In genomic region chr2:98709530-98709929, GRCh38 we compare ENCODE assay signal across 11 cellular contexts. TPM values are rescaled to one million over a fixed set of nuclear protein-coding genes. Genes with fewer than 3 reads are reported as not detected.
DNase-seq lines count a peak whose midpoint lies in the region; ATAC-seq and TF ChIP-seq lines count a peak whose summit lies in the region.
"Had no signal": no experiment of that assay in that cellular context is flagged by ENCODE, and none has a peak within 500 bp of the region (broad histone marks: within the 10 kb centered on the region; RNA-seq: fewer than 3 reads in every experiment).

No MANE protein-coding gene starts in this region.

- CTCF ChIA-PET in naive thymus-derived CD4-positive, alpha-beta T cell (lab: Charles Lee) = interaction anchor here (1.2 kb wide), 1 partner anchor 10 kb away, joined by 3 read pairs; no protein-coding TSS in a partner anchor

- no peaks in the 10 kb centered on the region for H4K20me1 ChIP-seq in MM.1S (ENCODE audit: insufficient read depth, low read length)

- peaks cover 60% of the 10 kb centered on the region for H3K4me1 ChIP-seq in CD4-positive, CD25-positive, alpha-beta regulatory T cell (ENCODE audit: control insufficient read depth, insufficient read depth, low read length, poor library complexity, severe bottlenecking)
- H3K4me1 ChIP-seq in naive thymus-derived CD4-positive, alpha-beta T cell (ENCODE audit: control insufficient read depth in 2 of 2, insufficient read depth in 2 of 2, low read length in 2 of 2) = peaks cover 51 to 66% of the 10 kb centered on the region in 2 donors
- no peaks in the 10 kb centered on the region for H3K4me1 ChIP-seq in MM.1S (ENCODE audit: low read length)

- no peaks in the 10 kb centered on the region for H3K9me2 ChIP-seq in MM.1S (replicated peaks; ENCODE audit: insufficient read depth, low read length)

- no peak overlapping the region for H3K9ac ChIP-seq in MM.1S (ENCODE audit: low read length)

- H3K9me3 Mint-ChIP-seq in CD4-positive, CD25-positive, alpha-beta regulatory T cell = no peaks in the 10 kb centered on the region
- no peaks in the 10 kb centered on the region for H3K9me3 Mint-ChIP-seq in naive thymus-derived CD4-positive, alpha-beta T cell

- POLR2A ChIA-PET in naive thymus-derived CD4-positive, alpha-beta T cell (lab: Charles Lee) = interaction anchor here (0.7 to 4.4 kb wide), 12 partner anchors 8 to 60 kb away, joined by 3 to 19 read pairs (median 6); no protein-coding TSS in a partner anchor

- H2AFZ ChIP-seq in MM.1S (ENCODE audit: low read length) = no peak overlapping the region

- peak overlapping the region; percentile 26 to 58 (median 40) for H3K27ac Mint-ChIP-seq in CD4-positive, CD25-positive, alpha-beta regulatory T cell
- peak overlapping the region; percentile 16 to 91 (median 80) for H3K27ac Mint-ChIP-seq in naive thymus-derived CD4-positive, alpha-beta T cell

- H3F3A ChIP-seq in MM.1S (ENCODE audit: insufficient read depth, low read length) = no peaks in the 10 kb centered on the region

- intact Hi-C loops in naive thymus-derived CD4-positive, alpha-beta T cell (cut with micrococcal nuclease) = loop anchor here in 1 of 2 donors (1.0 kb wide), 1 partner anchor 8 kb away; no protein-coding TSS in a partner anchor

- no peak for TF ChIP-seq CTCF in MM.1S (IDR thresholded peaks at IDR 0.05; ENCODE audit: low read length)

- no peaks in the 10 kb centered on the region for H3K27me3 Mint-ChIP-seq in CD4-positive, CD25-positive, alpha-beta regulatory T cell
- H3K27me3 Mint-ChIP-seq in naive thymus-derived CD4-positive, alpha-beta T cell = no peaks in the 10 kb centered on the region

- no peak for ATAC-seq in CD4-positive, CD25-positive, alpha-beta regulatory T cell (ENCODE audit: low read depth in 2 of 2)
- no peak for ATAC-seq in naive thymus-derived CD4-positive, alpha-beta T cell
- no peak for ATAC-seq in GM21717 (IDR thresholded peaks at IDR 0.05; ENCODE audit: unreplicated experiment)

- no peaks in the 10 kb centered on the region for H3K9me3 ChIP-seq in CD4-positive, CD25-positive, alpha-beta regulatory T cell (ENCODE audit: control insufficient read depth in 2 of 2, low read length in 2 of 2)
- H3K9me3 ChIP-seq in KOPT-K1 (ENCODE audit: insufficient read depth, low read length, poor library complexity, severe bottlenecking) (no peaks in the 10 kb centered on the region), MM.1S (replicated peaks; ENCODE audit: insufficient read depth, low read length) (no peaks in the 10 kb centered on the region)
- H3K9me3 ChIP-seq in naive thymus-derived CD4-positive, alpha-beta T cell (ENCODE audit: control insufficient read depth in 2 of 3, low read length in 3 of 3) = no peaks in the 10 kb centered on the region

- H3K27ac ChIP-seq in CD4-positive, CD25-positive, alpha-beta regulatory T cell (ENCODE audit: insufficient read depth, low read length, poor library complexity, severe bottlenecking) = no peak overlapping the region
- H3K27ac ChIP-seq in KOPT-K1 (ENCODE audit: low read depth, low read length, poor library complexity, severe bottlenecking) (peak overlapping the region; percentile 5), cingulate gyrus (ENCODE audit: low read depth, low read length) (peak overlapping the region; percentile 34), MM.1S (ENCODE audit: low read length) (no peak overlapping the region)
- peak overlapping the region; percentile 23 for H3K27ac ChIP-seq in naive thymus-derived CD4-positive, alpha-beta T cell (ENCODE audit: low read depth, low read length)

- no peak overlapping the region for H3K4me2 ChIP-seq in MM.1S (ENCODE audit: low read depth, low read length)

- no peaks in the 10 kb centered on the region for H3K79me2 ChIP-seq in MM.1S (ENCODE audit: low read length)

- no peak for DNase-seq in CD4-positive, CD25-positive, alpha-beta regulatory T cell
- DNase-seq in naive thymus-derived CD4-positive, alpha-beta T cell = no peak
- DNase-seq in D341Med (ENCODE audit: low spot score) (no peak), MM.1S (no peak)
- DNase-seq: activated CD4-positive, alpha-beta T cell treated with anti-CD3 and anti-CD28 coated beads, Interleukin-2, amount 50 U/mL, for 1 hour; KG1; T-helper 1 cell had no signal

- H3K4me3 ChIP-seq in CD4-positive, CD25-positive, alpha-beta regulatory T cell (ENCODE audit: low read depth, low read length) = peak overlapping the region; percentile 23
- no peak overlapping the region for H3K4me3 ChIP-seq in naive thymus-derived CD4-positive, alpha-beta T cell (ENCODE audit: low read length)
- no peak overlapping the region for H3K4me3 ChIP-seq in MM.1S (ENCODE audit: low read length)
- H3K4me3 ChIP-seq: lung had no signal

- H3K36me3 ChIP-seq in CD4-positive, CD25-positive, alpha-beta regulatory T cell (ENCODE audit: control insufficient read depth, insufficient read depth, low read length) = no peaks in the 10 kb centered on the region
- H3K36me3 ChIP-seq in KOPT-K1 (ENCODE audit: insufficient read depth, low read length) (peaks cover 26% of the 10 kb centered on the region), MM.1S (replicated peaks; ENCODE audit: insufficient read depth, low read length) (no peaks in the 10 kb centered on the region)
- peaks cover 0 to 7% (median 0%) of the 10 kb centered on the region in 3 experiments for H3K36me3 ChIP-seq in naive thymus-derived CD4-positive, alpha-beta T cell (ENCODE audit: control insufficient read depth in 2 of 3, insufficient read depth in 3 of 3, low read length in 3 of 3)

- no peaks in the 10 kb centered on the region for H3K27me3 ChIP-seq in CD4-positive, CD25-positive, alpha-beta regulatory T cell (ENCODE audit: control insufficient read depth, insufficient read depth, low read length)
- no peaks in the 10 kb centered on the region for H3K27me3 ChIP-seq in naive thymus-derived CD4-positive, alpha-beta T cell (ENCODE audit: control insufficient read depth in 2 of 2, insufficient read depth in 2 of 2, low read length in 2 of 2)
- H3K27me3 ChIP-seq in MM.1S (replicated peaks; ENCODE audit: insufficient read depth, low read length) = no peaks in the 10 kb centered on the region

- peaks cover 27 to 89% (median 62%) of the 10 kb centered on the region in 4 donors for H3K4me1 Mint-ChIP-seq in CD4-positive, CD25-positive, alpha-beta regulatory T cell
- peaks cover 57 to 98% (median 87%) of the 10 kb centered on the region in 7 donors for H3K4me1 Mint-ChIP-seq in naive thymus-derived CD4-positive, alpha-beta T cell

- peaks cover 25% of the 10 kb centered on the region for H3K36me3 Mint-ChIP-seq in CD4-positive, CD25-positive, alpha-beta regulatory T cell
- H3K36me3 Mint-ChIP-seq in naive thymus-derived CD4-positive, alpha-beta T cell = peaks cover 8 to 32% (median 14%) of the 10 kb centered on the region in 5 donors

- H3K4me3 Mint-ChIP-seq in CD4-positive, CD25-positive, alpha-beta regulatory T cell = peak overlapping the region in 3 of 4 donors; percentile 53 to 74 (median 61)
- peak overlapping the region; percentile 24 to 84 (median 76) for H3K4me3 Mint-ChIP-seq in naive thymus-derived CD4-positive, alpha-beta T cell

RNA-seq across cellular contexts. Expression of gene MGAT4A, which starts 21.4 kb away (rescaled TPM):
- total RNA-seq in CD4-positive, CD25-positive, alpha-beta regulatory T cell = 105 TPM
- 100 to 1,000 TPM; 101 to 143 (median 129) TPM for polyA plus RNA-seq in CD4-positive, CD25-positive, alpha-beta regulatory T cell
- 100 to 1,000 TPM; 125 to 308 (median 240) TPM for total RNA-seq in naive thymus-derived CD4-positive, alpha-beta T cell
- 100 to 1,000 TPM; 262 to 349 TPM for polyA plus RNA-seq in naive thymus-derived CD4-positive, alpha-beta T cell

Comparison
In these comparisons a context has a peak if more than half of its experiments do, and no peak if none do; other contexts are left out.
1. H3K27ac ChIP-seq: peak in KOPT-K1 (single experiment), cingulate gyrus (single experiment) and naive thymus-derived CD4-positive, alpha-beta T cell (single experiment); none in CD4-positive, CD25-positive, alpha-beta regulatory T cell (single experiment) and MM.1S (single experiment).